In genomic region chr11:73132349-73132748, GRCh38 we compare ENCODE assay signal across 7 cellular contexts. TPM values are rescaled to one million over a fixed set of nuclear protein-coding genes. Genes with fewer than 3 reads are reported as not detected.
DNase-seq lines count a peak whose midpoint lies in the region; ATAC-seq, FAIRE-seq and TF ChIP-seq lines count a peak whose summit lies in the region.
"Not testable (repeated sequence)": the region's sequence is repeated elsewhere in the genome, so short reads cannot be mapped to it uniquely, and the experiment has no call there.

No MANE protein-coding gene starts in this region.

- DNase-seq in PC-3 (peak; percentile 52), MCF 10A (ENCODE audit: unreplicated experiment) (peak; percentile 46), epithelial cell of esophagus (ENCODE audit: low read depth) (peak; percentile 66), kidney tubule cell (ENCODE audit: low spot score) (peak; percentile 35), renal cortical epithelial cell (ENCODE audit: low read depth) (peak; percentile 47)

- H3K27me3 ChIP-seq in Loucy (ENCODE audit: insufficient read depth, low read length, poor library complexity, severe bottlenecking); PC-3 (ENCODE audit: low read length): not testable (repeated sequence)

- CTCF ChIA-PET in PC-3 (lab: Charles Lee): interaction anchor here (0.9 to 1.0 kb wide), 2 partner anchors 10 to 11 kb away, joined by 3 to 28 read pairs; no protein-coding TSS in a partner anchor
- CTCF ChIA-PET in MCF 10A (lab: Yijun Ruan, JAX): interaction anchor here (0.6 kb wide), 1 partner anchor 207 kb away, joined by 3 read pairs; no protein-coding TSS in a partner anchor

- not testable (repeated sequence) for H3K27ac Mint-ChIP-seq in MCF 10A (ENCODE audit: low read depth, unreplicated experiment)

- peaks cover 92% of the 10 kb centered on the region for H4K20me1 ChIP-seq in Loucy (ENCODE audit: insufficient read depth, low read length, poor library complexity, severe bottlenecking)
- H4K20me1 ChIP-seq in PC-3 (ENCODE audit: low read length): not testable (repeated sequence)

- H3K9me2 ChIP-seq in Loucy (replicated peaks; ENCODE audit: low read depth, low read length); PC-3 (replicated peaks; ENCODE audit: low read length): not testable (repeated sequence)

- not testable (repeated sequence) for BruUV-seq in PC-3 (replicated peaks; lab: Mats Ljungman, UMichigan); MCF 10A (replicated peaks; lab: Mats Ljungman, UMichigan)

- not testable (repeated sequence) for H3K27ac ChIP-seq in PC-3 (ENCODE audit: low read length)

- peak; percentile 38; the same call in 1 of the 2 replicates for ATAC-seq in PC-3

- POLR2A ChIA-PET in PC-3 (lab: Charles Lee; ENCODE audit: unreplicated experiment): interaction anchor here (0.6 kb wide), 2 partner anchors 111 to 130 kb away, joined by 3 to 4 read pairs; no protein-coding TSS in a partner anchor
- POLR2A ChIA-PET in MCF 10A (lab: Yijun Ruan, JAX): not testable (repeated sequence)

- H3K9me3 Mint-ChIP-seq in MCF 10A (ENCODE audit: unreplicated experiment): not testable (repeated sequence)

- peak overlapping the region; percentile 31 for H3K4me3 ChIP-seq in Loucy (ENCODE audit: low read length, poor library complexity, severe bottlenecking)
- not testable (repeated sequence) for H3K4me3 ChIP-seq in PC-3 (ENCODE audit: low read length); epithelial cell of esophagus (ENCODE audit: low read length)

- H3K27me3 Mint-ChIP-seq in MCF 10A (ENCODE audit: insufficient read depth, unreplicated experiment): not testable (repeated sequence)

- intact Hi-C loops in PC-3 (cut with micrococcal nuclease); MCF 10A (cut with micrococcal nuclease): not testable (repeated sequence)

- not testable (repeated sequence) for H3K4me1 Mint-ChIP-seq in MCF 10A (ENCODE audit: insufficient read depth, unreplicated experiment)

- H3K9me3 ChIP-seq in Loucy (ENCODE audit: insufficient read depth, low read depth, low read length); PC-3 (ENCODE audit: low read length): not testable (repeated sequence)

- not testable (repeated sequence) for H3K4me3 Mint-ChIP-seq in MCF 10A (ENCODE audit: unreplicated experiment)

- not testable (repeated sequence) for TF ChIP-seq CTCF in Loucy (conservative IDR thresholded peaks at IDR 0.05; ENCODE audit: low read length); PC-3 (conservative IDR thresholded peaks at IDR 0.05; ENCODE audit: low read depth, low read length); MCF 10A (IDR thresholded peaks at IDR 0.05; ENCODE audit: unreplicated experiment); epithelial cell of esophagus (IDR thresholded peaks at IDR 0.05; ENCODE audit: insufficient read depth, low read depth, low read length, missing control alignments)

- H3K36me3 Mint-ChIP-seq in MCF 10A (ENCODE audit: insufficient read depth, unreplicated experiment): not testable (repeated sequence)

- peak overlapping the region; percentile 92 for H3K4me2 ChIP-seq in Loucy (ENCODE audit: low read depth, low read length, poor library complexity, severe bottlenecking)
- not testable (repeated sequence) for H3K4me2 ChIP-seq in PC-3 (ENCODE audit: low read length)

- H3K36me3 ChIP-seq in Loucy (ENCODE audit: insufficient read depth, low read length): peaks cover 64% of the 10 kb centered on the region
- H3K36me3 ChIP-seq in PC-3 (ENCODE audit: low read depth, low read length): not testable (repeated sequence)

- not testable (repeated sequence) for H2AFZ ChIP-seq in Loucy (ENCODE audit: low read length); PC-3 (ENCODE audit: low read length)

- peaks cover 52% of the 10 kb centered on the region for H3K4me1 ChIP-seq in Loucy (ENCODE audit: insufficient read depth, low read length, poor library complexity, severe bottlenecking)
- not testable (repeated sequence) for H3K4me1 ChIP-seq in PC-3 (ENCODE audit: insufficient read depth, low read length)

- not testable (repeated sequence) for H3K9ac ChIP-seq in Loucy (ENCODE audit: low read depth, low read length, poor library complexity, severe bottlenecking); PC-3 (ENCODE audit: low read length)

- peak; percentile 90 for FAIRE-seq in G401.6 (lab: Jason Lieb, UNC)

- peaks cover 100% of the 10 kb centered on the region for H3K79me2 ChIP-seq in Loucy (ENCODE audit: insufficient read depth, low read length)
- H3K79me2 ChIP-seq in PC-3 (ENCODE audit: low read length): not testable (repeated sequence)

- not testable (repeated sequence) for H3F3A ChIP-seq in Loucy (ENCODE audit: low read depth); PC-3 (ENCODE audit: low read length, unreplicated experiment)

RNA-seq across cellular contexts. Expression of gene FCHSD2, which starts 9.8 kb away (rescaled TPM):
- 7.1 and 8.8 TPM in 2 replicates for total RNA-seq in PC-3 (2014; rRNA removed)
- 12.8 and 14.0 TPM in 2 replicates for total RNA-seq in MCF 10A (2022)
- 11.5 and 21.5 TPM in 2 replicates for total RNA-seq in renal cortical epithelial cell
